In the genomic region with DNA sequence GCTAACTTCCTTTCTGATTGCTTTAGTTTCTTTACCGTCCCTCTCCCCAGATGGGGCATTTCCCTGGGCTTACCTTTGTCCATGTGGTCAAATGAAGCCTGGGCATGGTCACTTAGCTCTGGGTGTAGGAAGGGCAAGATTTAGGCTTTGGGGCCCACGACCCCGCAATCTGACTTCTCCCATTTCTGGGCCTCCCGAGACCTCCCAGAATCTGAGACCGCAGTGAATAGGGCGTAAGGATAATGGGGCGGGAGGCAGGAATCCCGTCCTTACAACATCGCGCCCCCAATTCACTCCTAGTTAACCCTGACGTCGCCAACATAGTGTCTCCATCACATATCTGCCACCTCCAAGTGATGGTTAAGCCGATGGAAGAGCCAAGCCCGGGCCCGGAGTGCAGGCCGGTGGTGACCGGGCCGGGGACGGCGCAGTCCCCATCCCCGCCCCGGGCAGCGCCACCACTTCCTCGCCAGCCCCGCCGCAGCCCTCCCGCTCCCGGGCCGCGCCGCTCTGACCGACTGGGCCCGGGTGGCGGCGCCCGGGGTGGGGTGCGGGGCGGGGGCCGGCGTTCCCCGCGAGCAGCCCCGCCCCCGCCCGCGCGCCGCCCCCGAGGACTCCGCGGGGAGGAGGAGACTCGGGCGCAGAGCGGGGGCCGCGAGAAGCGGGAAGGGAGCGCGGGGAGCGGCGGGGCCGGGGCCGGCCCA, we compare ENCODE assay signal across 8 cellular contexts. TPM values are rescaled to one million over a fixed set of nuclear protein-coding genes. Genes with fewer than 3 reads are reported as not detected.
A peak's percentile ranks its signal among the peaks of the same experiment; 100 is the strongest.
DNase-seq lines count a peak whose midpoint lies in the region; ATAC-seq, FAIRE-seq and TF ChIP-seq lines count a peak whose summit lies in the region.

A gene with protein sequence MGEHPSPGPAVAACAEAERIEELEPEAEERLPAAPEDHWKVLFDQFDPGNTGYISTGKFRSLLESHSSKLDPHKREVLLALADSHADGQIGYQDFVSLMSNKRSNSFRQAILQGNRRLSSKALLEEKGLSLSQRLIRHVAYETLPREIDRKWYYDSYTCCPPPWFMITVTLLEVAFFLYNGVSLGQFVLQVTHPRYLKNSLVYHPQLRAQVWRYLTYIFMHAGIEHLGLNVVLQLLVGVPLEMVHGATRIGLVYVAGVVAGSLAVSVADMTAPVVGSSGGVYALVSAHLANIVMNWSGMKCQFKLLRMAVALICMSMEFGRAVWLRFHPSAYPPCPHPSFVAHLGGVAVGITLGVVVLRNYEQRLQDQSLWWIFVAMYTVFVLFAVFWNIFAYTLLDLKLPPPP (plus strand): TSS at position 641 of the 704 bp plus-strand sequence. CDS start 358 bp downstream, outside the sequence.

- peaks cover 18% of the 10 kb centered on the region for H3K4me1 Mint-ChIP-seq in activated CD4-positive, alpha-beta memory T cell treated with anti-CD3 and anti-CD28 coated beads, Interleukin-2, amount 10 ng/mL, durations not matched to agents 7 days and 5 days

- ATAC-seq in Right ventricle myocardium inferior (peak; percentile 73), GM21390 (IDR thresholded peaks at IDR 0.05; ENCODE audit: unreplicated experiment) (no peak)

- H3K9me3 ChIP-seq in parathyroid adenoma (ENCODE audit: control insufficient read depth, low read length): no peaks in the 10 kb centered on the region

- no peak for TF ChIP-seq CTCF in parathyroid adenoma (IDR thresholded peaks at IDR 0.05)

- H3K27ac Mint-ChIP-seq in activated CD4-positive, alpha-beta memory T cell treated with anti-CD3 and anti-CD28 coated beads, Interleukin-2, amount 10 ng/mL, durations not matched to agents 7 days and 5 days: no peak within 1 kb of the TSS

- H3K27me3 Mint-ChIP-seq in activated CD4-positive, alpha-beta memory T cell treated with anti-CD3 and anti-CD28 coated beads, Interleukin-2, amount 10 ng/mL, durations not matched to agents 7 days and 5 days: peaks cover 79% of the 10 kb centered on the region

- CTCF ChIA-PET in activated CD4-positive, alpha-beta memory T cell treated with anti-CD3 and anti-CD28 coated beads, Interleukin-2, amount 10 ng/mL, durations not matched to agents 7 days and 5 days (lab: Charles Lee): no interaction called here

- POLR2A ChIA-PET in activated CD4-positive, alpha-beta memory T cell treated with anti-CD3 and anti-CD28 coated beads, Interleukin-2, amount 10 ng/mL, durations not matched to agents 7 days and 5 days (lab: Charles Lee): no interaction called here

- intact Hi-C loops in Right ventricle myocardium inferior (cut with DNase I): no loop called here
- intact Hi-C loops in cardiac septum (cut with DNase I): no loop called here

- DNase-seq in Right ventricle myocardium inferior (ENCODE audit: missing footprints): no peak
- DNase-seq in cardiac septum (ENCODE audit: low spot score): no peak
- DNase-seq in activated CD4-positive, alpha-beta memory T cell treated with anti-CD3 and anti-CD28 coated beads, Interleukin-2, amount 10 ng/mL, durations not matched to agents 7 days and 5 days: no peak
- peak; percentile 82 to 85 for DNase-seq in frontal cortex (ENCODE audit: low spot score in 2 of 2)
- DNase-seq in NCI-H2196 (lab: John Stamatoyannopoulos, UW; ENCODE audit: unreplicated experiment): no peak
- DNase-seq in HUDEP-2 (lab: John Stamatoyannopoulos, UW; ENCODE audit: unreplicated experiment in 76 of 76): no peak

- peak within 1 kb of the TSS; percentile 72 for H3K4me3 Mint-ChIP-seq in activated CD4-positive, alpha-beta memory T cell treated with anti-CD3 and anti-CD28 coated beads, Interleukin-2, amount 10 ng/mL, durations not matched to agents 7 days and 5 days

- no peaks in the 10 kb centered on the region for H3K36me3 ChIP-seq in parathyroid adenoma (ENCODE audit: control insufficient read depth, insufficient read depth, low read length)

- no peaks in the 10 kb centered on the region for H3K9me3 Mint-ChIP-seq in activated CD4-positive, alpha-beta memory T cell treated with anti-CD3 and anti-CD28 coated beads, Interleukin-2, amount 10 ng/mL, durations not matched to agents 7 days and 5 days

- H3K36me3 Mint-ChIP-seq in activated CD4-positive, alpha-beta memory T cell treated with anti-CD3 and anti-CD28 coated beads, Interleukin-2, amount 10 ng/mL, durations not matched to agents 7 days and 5 days (ENCODE audit: low read depth): no peaks in the 10 kb centered on the region

- H3K79me2 ChIP-seq in parathyroid adenoma: no peaks in the 10 kb centered on the region

- H3K27me3 ChIP-seq in parathyroid adenoma (ENCODE audit: control insufficient read depth, insufficient read depth, low read length): no peaks in the 10 kb centered on the region

- H2AFZ ChIP-seq in parathyroid adenoma: peak within 1 kb of the TSS; percentile 82

- peak within 1 kb of the TSS; percentile 12 for H3K27ac ChIP-seq in parathyroid adenoma

- no peak for FAIRE-seq in frontal cortex (lab: Jason Lieb, UNC)

- peak within 1 kb of the TSS; percentile 69 for H3K4me2 ChIP-seq in parathyroid adenoma (ENCODE audit: low read length)

- H3K4me3 ChIP-seq in parathyroid adenoma (ENCODE audit: low read depth, low read length): peak within 1 kb of the TSS; percentile 55

- H3K9ac ChIP-seq in parathyroid adenoma: no peak within 1 kb of the TSS

- H3K4me1 ChIP-seq in parathyroid adenoma: peaks cover 4% of the 10 kb centered on the region

RNA-seq across cellular contexts. Expression of the gene that starts here (rescaled TPM):
- 3.4 TPM for total RNA-seq in Right ventricle myocardium inferior
- 1.0 TPM for total RNA-seq in cardiac septum
- under 1 TPM; 0.45 to 0.55 TPM for total RNA-seq in activated CD4-positive, alpha-beta memory T cell treated with anti-CD3 and anti-CD28 coated beads, Interleukin-2, amount 10 ng/mL, durations not matched to agents 7 days and 5 days
- total RNA-seq in frontal cortex: 1.6 TPM

Comparison
In these comparisons a context has a peak if more than half of its experiments do, and no peak if none do; other contexts are left out.
1. DNase-seq: peak in frontal cortex (2 of 2); none in Right ventricle myocardium inferior (single experiment), cardiac septum (single experiment), activated CD4-positive, alpha-beta memory T cell treated with anti-CD3 and anti-CD28 coated beads, Interleukin-2, amount 10 ng/mL, durations not matched to agents 7 days and 5 days (single experiment), NCI-H2196 (single experiment) and HUDEP-2 (0 of 76).